In genomic region chr6:52361945-52362442, GRCh38 we compare ENCODE assay signal across 8 cellular contexts. TPM values are rescaled to one million over a fixed set of nuclear protein-coding genes. Genes with fewer than 3 reads are reported as not detected.
A peak's percentile ranks its signal among the peaks of the same experiment; 100 is the strongest.
DNase-seq lines count a peak whose midpoint lies in the region; ATAC-seq, FAIRE-seq and TF ChIP-seq lines count a peak whose summit lies in the region.

PAQR8 (plus strand) TSS chr6:52362151; CDS start chr6:52403214, 41,063 bp downstream.

- peak within 1 kb of the TSS; percentile 86 for H3K9ac ChIP-seq in BLaER1
- peak within 1 kb of the TSS; percentile 85 for H3K9ac ChIP-seq in NT2/D1 (ENCODE audit: insufficient read length, low read depth)
- peak within 1 kb of the TSS; percentile 81 for H3K9ac ChIP-seq in endothelial cell of umbilical vein (replicated peaks; ENCODE audit: extremely low read depth, insufficient read depth, low read length)

- TF ChIP-seq POLR2A in endothelial cell of umbilical vein (IDR thresholded peaks at IDR 0.05; ENCODE audit: low read depth, low read length) = peak; percentile 42

- H4K20me1 ChIP-seq in BLaER1 (peaks cover 13% of the 10 kb centered on the region; the same call in 1 of the 2 replicates), endothelial cell of umbilical vein (replicated peaks; ENCODE audit: control insufficient read depth, extremely low read depth, insufficient read depth, low read length) (no peaks in the 10 kb centered on the region)

- POLR2A ChIA-PET in endothelial cell of umbilical vein (lab: Charles Lee) = interaction anchor here (0.6 to 1.1 kb wide), 4 partner anchors 9 to 79 kb away, joined by 3 to 9 read pairs (median 4); no protein-coding TSS in a partner anchor

- H3K4me1 ChIP-seq in BLaER1 = peaks cover 22% of the 10 kb centered on the region
- H3K4me1 ChIP-seq in NT2/D1 (ENCODE audit: insufficient read depth, insufficient read length) = no peaks in the 10 kb centered on the region
- H3K4me1 ChIP-seq in endothelial cell of umbilical vein (ENCODE audit: control insufficient read depth, extremely low read depth, insufficient read depth, low read length) = peaks cover 12% of the 10 kb centered on the region
- no peaks in the 10 kb centered on the region for H3K4me1 ChIP-seq in mucosa of descending colon (ENCODE audit: low read depth)

- H2AFZ ChIP-seq in endothelial cell of umbilical vein (ENCODE audit: low read depth, low read length) = peak within 1 kb of the TSS; percentile 68

- H3K4me2 ChIP-seq in BLaER1 = peak within 1 kb of the TSS; percentile 99
- peak within 1 kb of the TSS; percentile 81 for H3K4me2 ChIP-seq in endothelial cell of umbilical vein (ENCODE audit: insufficient read depth, low read length)

- TF ChIP-seq CTCF in endothelial cell of umbilical vein (IDR thresholded peaks at IDR 0.05; ENCODE audit: extremely low read depth in 1 of 2, insufficient read depth in 1 of 2, low read depth in 1 of 2, low read length in 2 of 2) (no peak), mucosa of descending colon (IDR thresholded peaks at IDR 0.05) (no peak)

- intact Hi-C loops in endothelial cell of umbilical vein (cut with micrococcal nuclease) (loop anchor here (1.0 kb wide), 2 partner anchors 10 to 78 kb away; partner anchors contain the start of gene MCM3), mucosa of descending colon (cut with DNase I, micrococcal nuclease) (no loop called here)

- H3K79me2 ChIP-seq in endothelial cell of umbilical vein (ENCODE audit: control insufficient read depth, insufficient read depth, low read length) = peaks cover 5% of the 10 kb centered on the region

- DNase-seq in GM19239 (ENCODE audit: insufficient read length, low spot score) = peak; percentile 88
- DNase-seq in NT2/D1 (ENCODE audit: low read depth, low spot score) = no peak
- DNase-seq in activated CD8-positive, alpha-beta memory T cell treated with anti-CD3 and anti-CD28 coated beads, Interleukin-2, amount 50 U/mL, for 24 hours (ENCODE audit: extremely low read depth) = peak; percentile 33
- DNase-seq in endothelial cell of umbilical vein (ENCODE audit: low read depth, low spot score) = peak; percentile 66
- peak; percentile 81 to 91 (median 90) for DNase-seq in mucosa of descending colon
- peak; percentile 75 to 80 for DNase-seq in stimulated activated CD8-positive, alpha-beta memory T cell treated with anti-CD3 and anti-CD28 coated beads, Interleukin-2, amount 100 ng/mL, for 48 hours (ENCODE audit: low read depth in 2 of 2)

- H3K36me3 ChIP-seq in BLaER1 (peaks cover 9% of the 10 kb centered on the region), NT2/D1 (ENCODE audit: insufficient read depth, insufficient read length, low read length) (no peaks in the 10 kb centered on the region), endothelial cell of umbilical vein (ENCODE audit: control insufficient read depth in 2 of 2, extremely low read depth in 1 of 2, insufficient read depth in 2 of 2, low read length in 2 of 2) (no peaks in the 10 kb centered on the region), mucosa of descending colon (ENCODE audit: low read depth) (no peaks in the 10 kb centered on the region)

- CTCF ChIA-PET in endothelial cell of umbilical vein (lab: Charles Lee) = interaction anchor here (0.6 to 3.5 kb wide), 10 partner anchors 9 to 98 kb away, joined by 3 to 26 read pairs (median 6); partner anchors contain the start of gene MCM3

- H3K4me3 ChIP-seq in BLaER1 (peak within 1 kb of the TSS; percentile 97), NT2/D1 (ENCODE audit: insufficient read length, low read depth) (peak within 1 kb of the TSS; percentile 69), endothelial cell of umbilical vein (replicated peaks in 1 of 3; ENCODE audit: insufficient read depth in 1 of 3, low read depth in 1 of 3, low read length in 3 of 3) (peak within 1 kb of the TSS; percentile 78 to 97 (median 88)), mucosa of descending colon (peak within 1 kb of the TSS; percentile 95)

- H3K27me3 ChIP-seq in BLaER1 (no peaks in the 10 kb centered on the region), NT2/D1 (ENCODE audit: insufficient read depth, insufficient read length) (peaks cover 35% of the 10 kb centered on the region), endothelial cell of umbilical vein (ENCODE audit: control insufficient read depth in 2 of 2, insufficient read depth in 2 of 2, low read length in 2 of 2) (no peaks in the 10 kb centered on the region)

- dilution Hi-C loops in endothelial cell of umbilical vein (cut with MboI; ENCODE audit: extremely low pct_ligation_motif_present, low sequenced_read_pairs) = no loop called here

- FAIRE-seq in GM19239 (lab: Jason Lieb, UNC) (peak; percentile 64), endothelial cell of umbilical vein (lab: Jason Lieb, UNC) (peak; percentile 93)

- BruUV-seq in endothelial cell of umbilical vein (replicated peaks; lab: Mats Ljungman, UMichigan) = no TSS peak

- ATAC-seq in HG03432 (IDR thresholded peaks at IDR 0.05; ENCODE audit: unreplicated experiment) (peak; percentile 91), mucosa of descending colon (peak; percentile 95)

- H3K9me3 ChIP-seq in BLaER1 = no peaks in the 10 kb centered on the region
- no peaks in the 10 kb centered on the region for H3K9me3 ChIP-seq in NT2/D1 (ENCODE audit: insufficient read depth, low read length)
- H3K9me3 ChIP-seq in endothelial cell of umbilical vein (replicated peaks; ENCODE audit: control insufficient read depth, insufficient read depth, low read length) = no peaks in the 10 kb centered on the region
- no peaks in the 10 kb centered on the region for H3K9me3 ChIP-seq in mucosa of descending colon

- peak within 1 kb of the TSS; percentile 80 for H3K27ac ChIP-seq in BLaER1
- H3K27ac ChIP-seq in endothelial cell of umbilical vein (ENCODE audit: insufficient read depth, low read depth, low read length) = peak within 1 kb of the TSS; percentile 41

- H3K9me1 ChIP-seq in endothelial cell of umbilical vein (replicated peaks; ENCODE audit: control insufficient read depth, extremely low read depth, insufficient read depth, low read length) = no peaks in the 10 kb centered on the region

TF ChIP-seq in endothelial cell of umbilical vein, 7 proteins besides CTCF, POLR2A, EP300 and RAD21:
- TF ChIP-seq MAX (IDR thresholded peaks at IDR 0.05; ENCODE audit: insufficient read depth, insufficient read length) (no peak), POLR2AphosphoS5 (IDR thresholded peaks at IDR 0.05; ENCODE audit: insufficient read depth, low read depth, low read length) (peak; percentile 69), FOS (IDR thresholded peaks at IDR 0.05; ENCODE audit: borderline replicate concordance, insufficient read depth, low read length) (peak; percentile 47)

RNA-seq across cellular contexts. Expression of gene PAQR8, which starts in this region (rescaled TPM):
- total RNA-seq in endothelial cell of umbilical vein = 6.0 TPM in 2 replicates
- 4.3 TPM in 2 replicates for polyA plus RNA-seq in endothelial cell of umbilical vein
- polyA plus RNA-seq in endothelial cell of umbilical vein (2011; cell fraction: cytosol; rRNA removed) = 2.6 and 3.1 TPM in 2 replicates
- polyA plus RNA-seq in endothelial cell of umbilical vein (2011; cell fraction: nucleus; rRNA removed) = 1.3 and 1.5 TPM in 2 replicates
- 3.8 and 5.2 TPM in 2 replicates for polyA plus RNA-seq in endothelial cell of umbilical vein (2012)
- 9.5 and 11.6 TPM in 2 replicates for polyA minus RNA-seq in endothelial cell of umbilical vein
- 0.20 TPM for polyA minus RNA-seq in endothelial cell of umbilical vein (2011; cell fraction: cytosol; rRNA and poly(A)+ RNA removed)
- 1.8 and 1.9 TPM in 2 replicates for polyA minus RNA-seq in endothelial cell of umbilical vein (2011; cell fraction: nucleus; rRNA and poly(A)+ RNA removed)
- total RNA-seq in mucosa of descending colon = 100 to 1,000 TPM in 1 of 3 donors, 10 to 100 TPM in 2; 70.6 to 184 (median 81.4) TPM

Comparison
In these comparisons a context has a peak if more than half of its experiments do, and no peak if none do; other contexts are left out.
1. RNA of gene PAQR8 (total RNA-seq): 70.6 to 184 TPM in mucosa of descending colon; 6.0 TPM in endothelial cell of umbilical vein; every median in the first group is over 10 times any median in the second.
2. Peak in every context shown above with its lines, with median percentiles within 50 percentile points of each other: H3K4me3 ChIP-seq and H3K9ac ChIP-seq.